ENCODE assay signal across 1 cellular context in the genomic region with DNA sequence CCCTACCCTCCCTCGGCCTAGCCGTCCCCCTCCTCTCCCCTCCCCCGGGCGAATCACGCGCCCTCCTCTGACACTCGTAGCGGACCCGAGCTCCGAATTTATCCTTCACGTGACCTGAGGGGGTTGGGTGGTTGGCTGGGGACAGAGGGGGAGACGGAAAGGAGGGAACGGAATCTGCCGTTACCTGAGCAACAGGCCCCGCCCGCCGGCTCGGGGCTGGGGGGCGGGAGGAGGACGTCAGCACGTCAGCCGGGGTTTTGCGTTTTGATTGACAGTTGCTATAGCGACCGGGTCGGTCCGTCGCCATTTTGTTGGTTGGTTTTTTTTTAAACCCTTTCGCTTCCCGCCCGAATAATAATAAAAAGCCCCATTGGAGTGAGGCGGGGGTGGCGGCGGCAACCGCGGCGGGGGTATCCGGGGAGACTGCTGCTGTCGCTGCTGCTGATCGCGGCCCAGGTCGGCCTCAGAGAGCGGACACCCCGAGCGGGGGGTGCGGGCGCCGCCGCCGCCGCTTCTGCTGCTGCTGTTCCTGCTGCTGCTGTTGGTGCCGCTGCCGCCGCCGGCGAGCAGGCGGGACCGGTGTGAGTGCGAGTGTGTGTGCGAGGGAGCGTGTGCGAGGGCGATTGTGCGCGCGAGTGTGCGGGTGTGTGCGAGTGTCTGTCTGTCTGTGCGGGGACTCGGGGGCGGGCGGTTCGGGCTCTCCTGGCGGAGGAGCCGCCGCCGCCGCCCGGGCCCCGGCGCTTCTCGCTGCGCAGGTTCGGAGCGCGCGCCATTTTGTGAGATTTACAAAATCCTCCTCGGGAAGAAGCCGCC.
A peak's percentile ranks its signal among the peaks of the same experiment; 100 is the strongest.
TF ChIP-seq lines count a peak whose summit lies in the region.

A gene (plus strand): TSS at position 286 of the 813 bp plus-strand sequence. CDS start 53,602 bp downstream, outside the sequence.

TF ChIP-seq in HepG2, 621 proteins besides CTCF, POLR2A, EP300 and RAD21 (continued from another document):
- TF ChIP-seq, protein P1, sequence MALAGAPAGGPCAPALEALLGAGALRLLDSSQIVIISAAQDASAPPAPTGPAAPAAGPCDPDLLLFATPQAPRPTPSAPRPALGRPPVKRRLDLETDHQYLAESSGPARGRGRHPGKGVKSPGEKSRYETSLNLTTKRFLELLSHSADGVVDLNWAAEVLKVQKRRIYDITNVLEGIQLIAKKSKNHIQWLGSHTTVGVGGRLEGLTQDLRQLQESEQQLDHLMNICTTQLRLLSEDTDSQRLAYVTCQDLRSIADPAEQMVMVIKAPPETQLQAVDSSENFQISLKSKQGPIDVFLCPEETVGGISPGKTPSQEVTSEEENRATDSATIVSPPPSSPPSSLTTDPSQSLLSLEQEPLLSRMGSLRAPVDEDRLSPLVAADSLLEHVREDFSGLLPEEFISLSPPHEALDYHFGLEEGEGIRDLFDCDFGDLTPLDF (CRISPR knock-in tag; IDR thresholded peaks at IDR 0.05) = peak; percentile 66
- TF ChIP-seq, protein P2, sequence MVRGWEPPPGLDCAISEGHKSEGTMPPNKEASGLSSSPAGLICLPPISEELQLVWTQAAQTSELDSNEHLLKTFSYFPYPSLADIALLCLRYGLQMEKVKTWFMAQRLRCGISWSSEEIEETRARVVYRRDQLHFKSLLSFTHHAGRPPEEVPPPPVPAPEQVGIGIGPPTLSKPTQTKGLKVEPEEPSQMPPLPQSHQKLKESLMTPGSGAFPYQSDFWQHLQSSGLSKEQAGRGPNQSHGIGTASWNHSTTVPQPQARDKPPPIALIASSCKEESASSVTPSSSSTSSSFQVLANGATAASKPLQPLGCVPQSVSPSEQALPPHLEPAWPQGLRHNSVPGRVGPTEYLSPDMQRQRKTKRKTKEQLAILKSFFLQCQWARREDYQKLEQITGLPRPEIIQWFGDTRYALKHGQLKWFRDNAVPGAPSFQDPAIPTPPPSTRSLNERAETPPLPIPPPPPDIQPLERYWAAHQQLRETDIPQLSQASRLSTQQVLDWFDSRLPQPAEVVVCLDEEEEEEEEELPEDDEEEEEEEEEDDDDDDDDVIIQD (CRISPR knock-in tag; IDR thresholded peaks at IDR 0.05; ENCODE audit: low read depth) = peak; percentile 69; the same call in 1 of the 2 replicates
- TF ChIP-seq, protein P3, sequence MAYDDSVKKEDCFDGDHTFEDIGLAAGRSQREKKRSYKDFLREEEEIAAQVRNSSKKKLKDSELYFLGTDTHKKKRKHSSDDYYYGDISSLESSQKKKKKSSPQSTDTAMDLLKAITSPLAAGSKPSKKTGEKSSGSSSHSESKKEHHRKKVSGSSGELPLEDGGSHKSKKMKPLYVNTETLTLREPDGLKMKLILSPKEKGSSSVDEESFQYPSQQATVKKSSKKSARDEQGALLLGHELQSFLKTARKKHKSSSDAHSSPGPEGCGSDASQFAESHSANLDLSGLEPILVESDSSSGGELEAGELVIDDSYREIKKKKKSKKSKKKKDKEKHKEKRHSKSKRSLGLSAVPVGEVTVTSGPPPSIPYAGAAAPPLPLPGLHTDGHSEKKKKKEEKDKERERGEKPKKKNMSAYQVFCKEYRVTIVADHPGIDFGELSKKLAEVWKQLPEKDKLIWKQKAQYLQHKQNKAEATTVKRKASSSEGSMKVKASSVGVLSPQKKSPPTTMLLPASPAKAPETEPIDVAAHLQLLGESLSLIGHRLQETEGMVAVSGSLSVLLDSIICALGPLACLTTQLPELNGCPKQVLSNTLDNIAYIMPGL (CRISPR knock-in tag; IDR thresholded peaks at IDR 0.05; ENCODE audit: borderline replicate concordance in 1 of 2, low read depth in 1 of 2) = peak in 1 of 2 experiments; percentile 52; a peak in 2 of 4 replicates
- TF ChIP-seq ZBTB8A (CRISPR knock-in tag; IDR thresholded peaks at IDR 0.05; ENCODE audit: borderline replicate concordance, low read depth) = no peak
- TF ChIP-seq KAT8 (CRISPR knock-in tag; IDR thresholded peaks at IDR 0.05) = peak; percentile 19; the same call in 1 of the 2 replicates
- TF ChIP-seq, protein P4, sequence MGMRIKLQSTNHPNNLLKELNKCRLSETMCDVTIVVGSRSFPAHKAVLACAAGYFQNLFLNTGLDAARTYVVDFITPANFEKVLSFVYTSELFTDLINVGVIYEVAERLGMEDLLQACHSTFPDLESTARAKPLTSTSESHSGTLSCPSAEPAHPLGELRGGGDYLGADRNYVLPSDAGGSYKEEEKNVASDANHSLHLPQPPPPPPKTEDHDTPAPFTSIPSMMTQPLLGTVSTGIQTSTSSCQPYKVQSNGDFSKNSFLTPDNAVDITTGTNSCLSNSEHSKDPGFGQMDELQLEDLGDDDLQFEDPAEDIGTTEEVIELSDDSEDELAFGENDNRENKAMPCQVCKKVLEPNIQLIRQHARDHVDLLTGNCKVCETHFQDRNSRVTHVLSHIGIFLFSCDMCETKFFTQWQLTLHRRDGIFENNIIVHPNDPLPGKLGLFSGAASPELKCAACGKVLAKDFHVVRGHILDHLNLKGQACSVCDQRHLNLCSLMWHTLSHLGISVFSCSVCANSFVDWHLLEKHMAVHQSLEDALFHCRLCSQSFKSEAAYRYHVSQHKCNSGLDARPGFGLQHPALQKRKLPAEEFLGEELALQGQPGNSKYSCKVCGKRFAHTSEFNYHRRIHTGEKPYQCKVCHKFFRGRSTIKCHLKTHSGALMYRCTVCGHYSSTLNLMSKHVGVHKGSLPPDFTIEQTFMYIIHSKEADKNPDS (CRISPR knock-in tag; IDR thresholded peaks at IDR 0.05) = no peak
- TF ChIP-seq, protein P5, sequence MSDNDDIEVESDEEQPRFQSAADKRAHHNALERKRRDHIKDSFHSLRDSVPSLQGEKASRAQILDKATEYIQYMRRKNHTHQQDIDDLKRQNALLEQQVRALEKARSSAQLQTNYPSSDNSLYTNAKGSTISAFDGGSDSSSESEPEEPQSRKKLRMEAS (IDR thresholded peaks at IDR 0.05) = peak; percentile 56; the same call in 1 of the 2 replicates
- no peak for TF ChIP-seq KLF9 (CRISPR knock-in tag; IDR thresholded peaks at IDR 0.05; ENCODE audit: low read depth)
- TF ChIP-seq MEF2D (CRISPR knock-in tag; IDR thresholded peaks at IDR 0.05) = 0 out of 2 replicates have a peak, but pooled peaks have one; percentile 32
- no peak for TF ChIP-seq ZFAT (CRISPR knock-in tag; conservative IDR thresholded peaks at IDR 0.05)
- no peak for TF ChIP-seq NCOA5 (CRISPR knock-in tag; IDR thresholded peaks at IDR 0.05)
- TF ChIP-seq BRD4 (CRISPR knock-in tag; IDR thresholded peaks at IDR 0.05) = 0 out of 2 replicates have a peak, but pooled peaks have one; percentile 59
TF ChIP-seq in HepG2: peak in this region for 116.
